ENCODE assay signal across 29 cellular contexts in genomic region chr16:80303691-80304090, GRCh38.
"Had no signal": no experiment of that assay in that cellular context is flagged by ENCODE, and none has a peak within 500 bp of the region (broad histone marks: within the 10 kb centered on the region; RNA-seq: fewer than 3 reads in every experiment).

No MANE protein-coding gene starts in this region.

- H3K4me1 Mint-ChIP-seq: activated CD4-positive, alpha-beta T cell treated with anti-CD3 and anti-CD28 coated beads, Interleukin-2, amount 10 ng/mL, durations not matched to agents 7 days and 5 days; activated naive CD8-positive, alpha-beta T cell treated with anti-CD3 and anti-CD28 coated beads, Interleukin-2, amount 50 U/mL, for 24 hours had no signal

- ATAC-seq: activated naive CD4-positive, alpha-beta T cell treated with anti-CD3 and anti-CD28 coated beads, Interleukin-2, amount 50 U/mL, for 72 hours; activated naive CD8-positive, alpha-beta T cell treated with anti-CD3 and anti-CD28 coated beads, Interleukin-2, amount 50 U/mL, for 24 hours; activated T-cell treated with anti-CD3 and anti-CD28 coated beads, Interleukin-2, amount 50 U/mL, for 4 hours; Panc1; Right ventricle myocardium inferior had no signal

- H3K4me2 ChIP-seq: KMS-11, SK-N-SH had no signal

- H3K9ac ChIP-seq: KMS-11, SK-N-SH had no signal

- H3K4me3 ChIP-seq: breast epithelium, SJCRH30 had no signal

- H3K9me3 Mint-ChIP-seq: activated CD4-positive, alpha-beta memory T cell treated with anti-CD3 and anti-CD28 coated beads for 36 hours; activated CD4-positive, alpha-beta T cell treated with anti-CD3 and anti-CD28 coated beads, Interleukin-2, amount 10 ng/mL, durations not matched to agents 7 days and 5 days; activated naive CD4-positive, alpha-beta T cell treated with anti-CD3 and anti-CD28 coated beads, Interleukin-2, amount 50 U/mL, for 72 hours; activated T-cell treated with anti-CD3 and anti-CD28 coated beads, Interleukin-2, amount 50 U/mL, for 4 hours had no signal

- H3K27ac Mint-ChIP-seq: activated CD4-positive, alpha-beta memory T cell treated with anti-CD3 and anti-CD28 coated beads for 36 hours; activated CD4-positive, alpha-beta T cell treated with anti-CD3 and anti-CD28 coated beads, Interleukin-2, amount 10 ng/mL, durations not matched to agents 7 days and 5 days; activated naive CD4-positive, alpha-beta T cell treated with anti-CD3 and anti-CD28 coated beads, Interleukin-2, amount 50 U/mL, for 72 hours; activated naive CD8-positive, alpha-beta T cell treated with anti-CD3 and anti-CD28 coated beads, Interleukin-2, amount 50 U/mL, for 24 hours had no signal

- H3K36me3 Mint-ChIP-seq: activated CD4-positive, alpha-beta memory T cell treated with anti-CD3 and anti-CD28 coated beads for 36 hours; activated naive CD4-positive, alpha-beta T cell treated with anti-CD3 and anti-CD28 coated beads, Interleukin-2, amount 50 U/mL, for 72 hours had no signal

- H3K27ac ChIP-seq: breast epithelium, KMS-11, SJCRH30, VCaP had no signal

- H3K4me3 Mint-ChIP-seq: activated CD4-positive, alpha-beta memory T cell treated with anti-CD3 and anti-CD28 coated beads for 36 hours; activated CD4-positive, alpha-beta T cell treated with anti-CD3 and anti-CD28 coated beads, Interleukin-2, amount 10 ng/mL, durations not matched to agents 7 days and 5 days; activated naive CD8-positive, alpha-beta T cell treated with anti-CD3 and anti-CD28 coated beads, Interleukin-2, amount 50 U/mL, for 24 hours; activated T-cell treated with anti-CD3 and anti-CD28 coated beads, Interleukin-2, amount 50 U/mL, for 4 hours had no signal

- H3K36me3 ChIP-seq: breast epithelium, SJCRH30 had no signal

- H3K27me3 ChIP-seq: breast epithelium, SJCRH30 had no signal

- H3K27me3 Mint-ChIP-seq: activated CD4-positive, alpha-beta T cell treated with anti-CD3 and anti-CD28 coated beads, Interleukin-2, amount 10 ng/mL, durations not matched to agents 7 days and 5 days had no signal

- H3K4me1 ChIP-seq: breast epithelium, SJCRH30 had no signal

- DNase-seq: activated CD4-positive, alpha-beta memory T cell treated with anti-CD3 and anti-CD28 coated beads for 36 hours; activated CD4-positive, alpha-beta T cell treated with anti-CD3 and anti-CD28 coated beads, Interleukin-2, amount 10 ng/mL, durations not matched to agents 7 days and 5 days; activated CD4-positive, CD25-positive, alpha-beta regulatory T cell; activated CD8-positive, alpha-beta memory T cell treated with anti-CD3 and anti-CD28 coated beads for 24 hours; activated effector memory CD4-positive, alpha-beta T cell treated with anti-CD3 and anti-CD28 coated beads, Interleukin-2, amount 50 U/mL, for 16 hours; activated naive CD4-positive, alpha-beta T cell treated with Interleukin-2 at 50 U/mL for 16 hours; activated naive CD8-positive, alpha-beta T cell treated with anti-CD3 and anti-CD28 coated beads, Interleukin-2, amount 50 U/mL, for 24 hours; activated T-cell treated with anti-CD3 and anti-CD28 coated beads, Interleukin-2, amount 50 U/mL, for 4 hours; amniotic stem cell; MV-4-11; NCI-H1092 treated with DMSO at 0.1 percent for 48 hours; NCI-H1417 treated with DMSO at 0.1 percent for 48 hours; NCI-H1694; NCI-H2029; NCI-H345; NCI-H510A; NCI-H69; NK-92 treated with Interleukin-12 subunit alpha and Interleukin-12 subunit beta, amount 100 ng/mL, for 24 hours; OCI-M1; RPMI8226; SJCRH30; SK-N-SH; T-helper 1 cell had no signal

- H3K9me3 ChIP-seq: breast epithelium, SJCRH30, SK-N-SH had no signal
